ENCODE assay signal across 8 cellular contexts in genomic region chr5:139774980-139775654, GRCh38. TPM values are rescaled to one million over a fixed set of nuclear protein-coding genes. Genes with fewer than 3 reads are reported as not detected.
DNase-seq lines count a peak whose midpoint lies in the region; ATAC-seq, FAIRE-seq and TF ChIP-seq lines count a peak whose summit lies in the region.

No MANE protein-coding gene starts in this region.

- ATAC-seq in A549 (peak; percentile 90 to 98), GM18517 (IDR thresholded peaks at IDR 0.05; ENCODE audit: unreplicated experiment) (peak; percentile 76), HG03457 (IDR thresholded peaks at IDR 0.05; ENCODE audit: unreplicated experiment) (peak; percentile 77)
- peak; percentile 92 to 93 for ATAC-seq in activated T-cell treated with anti-CD3 and anti-CD28 coated beads, Interleukin-2, amount 50 U/mL, for 72 hours (replicated peaks in 1 of 2)

- no peak overlapping the region for H3K4me3 ChIP-seq in A549
- peak overlapping the region in 1 of 4 donors; percentile 6 for H3K4me3 ChIP-seq in Peyer's patch
- H3K4me3 ChIP-seq in fibroblast of pulmonary artery (replicated peaks; ENCODE audit: low read depth, low read length) = no peak overlapping the region
- H3K4me3 ChIP-seq in thyroid gland (replicated peaks in 1 of 3) = no peak overlapping the region

- intact Hi-C loops in thyroid gland (cut with DNase I) = no loop called here

- no peak for TF ChIP-seq POLR2A in A549 (IDR thresholded peaks at IDR 0.05; ENCODE audit: low read length)
- TF ChIP-seq POLR2A in Peyer's patch (IDR thresholded peaks at IDR 0.05) = no peak
- no peak for TF ChIP-seq POLR2A in thyroid gland (IDR thresholded peaks at IDR 0.05)

- H3K4me1 Mint-ChIP-seq in activated T-cell treated with anti-CD3 and anti-CD28 coated beads, Interleukin-2, amount 50 U/mL, for 72 hours (ENCODE audit: low read depth) = peaks cover 17% of the 10 kb centered on the region

- H3K27me3 Mint-ChIP-seq in activated T-cell treated with anti-CD3 and anti-CD28 coated beads, Interleukin-2, amount 50 U/mL, for 72 hours (ENCODE audit: low read depth) = peaks cover 12% of the 10 kb centered on the region

- no peaks in the 10 kb centered on the region for H3K9me3 ChIP-seq in A549
- no peaks in the 10 kb centered on the region for H3K9me3 ChIP-seq in Peyer's patch
- H3K9me3 ChIP-seq in thyroid gland = no peaks in the 10 kb centered on the region

- no peaks in the 10 kb centered on the region for H3K36me3 Mint-ChIP-seq in activated T-cell treated with anti-CD3 and anti-CD28 coated beads, Interleukin-2, amount 50 U/mL, for 72 hours (ENCODE audit: insufficient read depth in 2 of 2)

- TF ChIP-seq CTCF in A549 (IDR thresholded peaks at IDR 0.05) = peak; percentile 71
- peak; percentile 67 to 97 (median 75) for TF ChIP-seq CTCF in Peyer's patch (IDR thresholded peaks at IDR 0.05)
- TF ChIP-seq CTCF in fibroblast of pulmonary artery (IDR thresholded peaks at IDR 0.05; ENCODE audit: low read length, missing control alignments) = peak; percentile 69
- TF ChIP-seq CTCF in thyroid gland (IDR thresholded peaks at IDR 0.05) = peak; percentile 80 to 100 (median 92)

- DNase-seq in A549 (ENCODE audit: low read depth in 1 of 2, low spot score in 1 of 2) (peak; percentile 63 to 83), Peyer's patch (peak; percentile 76 to 88 (median 79)), fibroblast of pulmonary artery (ENCODE audit: low read depth) (peak; percentile 29), occipital lobe (lab: John Stamatoyannopoulos, UW) (peak; percentile 54), thyroid gland (peak; percentile 72 to 75)
- DNase-seq in activated T-cell treated with anti-CD3 and anti-CD28 coated beads, Interleukin-2, amount 50 U/mL, for 72 hours = peak; percentile 86 to 88

- H3K4me2 ChIP-seq in A549 = peak overlapping the region; percentile 47

- TF ChIP-seq RAD21 in A549 (conservative IDR thresholded peaks at IDR 0.05 in 1 of 2, IDR thresholded peaks at IDR 0.05 in 1 of 2) = peak; percentile 44 to 45; a peak in 3 of 5 replicates

- no peaks in the 10 kb centered on the region for H3K36me3 ChIP-seq in Peyer's patch
- H3K36me3 ChIP-seq in thyroid gland = no peaks in the 10 kb centered on the region

- H3K4me1 ChIP-seq in A549 (no peaks in the 10 kb centered on the region), Peyer's patch (no peaks in the 10 kb centered on the region), thyroid gland (peaks cover 0 to 4% of the 10 kb centered on the region in 2 donors)

- WGBS in A549 (ENCODE audit: missing lambda C conversion rate) = 31% methylated on average over 19 of the region's 32 CpGs
- WGBS in thyroid gland, 2 donors = 19 to 26% methylated on average over 24 to 26 of the region's 32 CpGs

- TF ChIP-seq EP300 in A549 (IDR thresholded peaks at IDR 0.05) = no peak

- no peak overlapping the region for H3K27ac Mint-ChIP-seq in activated T-cell treated with anti-CD3 and anti-CD28 coated beads, Interleukin-2, amount 50 U/mL, for 72 hours

- H3K27ac ChIP-seq in A549 (no peak overlapping the region), Peyer's patch (no peak overlapping the region), thyroid gland (no peak overlapping the region)

- peak overlapping the region; percentile 16 to 50 for H3K4me3 Mint-ChIP-seq in activated T-cell treated with anti-CD3 and anti-CD28 coated beads, Interleukin-2, amount 50 U/mL, for 72 hours

- POLR2A ChIA-PET in A549 (lab: Yijun Ruan, JAX) = no interaction called here

- H3K9me3 Mint-ChIP-seq in activated T-cell treated with anti-CD3 and anti-CD28 coated beads, Interleukin-2, amount 50 U/mL, for 72 hours = no peaks in the 10 kb centered on the region

- H3K27me3 ChIP-seq in Peyer's patch (no peaks in the 10 kb centered on the region), thyroid gland (no peaks in the 10 kb centered on the region)

- CTCF ChIA-PET in A549 (lab: Yijun Ruan, JAX) = interaction anchor here (0.6 to 6.5 kb wide), 37 partner anchors 8 to 496 kb away, joined by 3 to 91 read pairs (median 4); no protein-coding TSS in a partner anchor

- no peak for FAIRE-seq in A549 (lab: Jason Lieb, UNC)

TF ChIP-seq in A549, 52 proteins besides CTCF, POLR2A, EP300 and RAD21:
- TF ChIP-seq MAFK (IDR thresholded peaks at IDR 0.05; ENCODE audit: partially characterized antibody) = no peak
- peak; percentile 43 for TF ChIP-seq SMC3 (IDR thresholded peaks at IDR 0.05)
- TF ChIP-seq RFX5 (IDR thresholded peaks at IDR 0.05) = no peak
- no peak for TF ChIP-seq EHMT2 (IDR thresholded peaks at IDR 0.05; ENCODE audit: low read depth)
- peak; percentile 58 for TF ChIP-seq ZFP36 (IDR thresholded peaks at IDR 0.05; ENCODE audit: borderline replicate concordance, partially characterized antibody)
- TF ChIP-seq POLR2AphosphoS2 (conservative IDR thresholded peaks at IDR 0.05; ENCODE audit: low read length) = no peak
- peak; percentile 27; the same call in 1 of the 2 replicates for TF ChIP-seq KDM1A (IDR thresholded peaks at IDR 0.05; ENCODE audit: low read depth)
- TF ChIP-seq PBX3 (IDR thresholded peaks at IDR 0.05) = no peak
- TF ChIP-seq MAZ (IDR thresholded peaks at IDR 0.05; ENCODE audit: borderline replicate concordance, low read depth, low read length) = peak; percentile 60; the same call in 1 of the 2 replicates

RNA-seq across cellular contexts. Expression of gene PSD2, which starts 20.5 kb away (rescaled TPM):
- polyA plus RNA-seq in A549 (2011; rRNA removed) (0.03 TPM in 1 of 2 replicates, not detected in the other), A549 (2017; fragmentation: RNase III; extraction: RNeasy Plus Mini Kit Qiagen cat#74134 plus additional on column Dnase treatment) (0.03 to 0.05 TPM (median 0.03 TPM) in 3 replicates)
- polyA plus RNA-seq in A549 (2012; cell fraction: cytosol; rRNA removed) = 0.01 TPM in 2 replicates
- polyA plus RNA-seq in A549 (2012; cell fraction: nucleus; rRNA removed) = 0.02 and 0.11 TPM in 2 replicates
- polyA minus RNA-seq in A549 (2011; rRNA and poly(A)+ RNA removed) = 0.08 TPM in 1 of 2 replicates, not detected in the other
- total RNA-seq in Peyer's patch (not detected), occipital lobe (17.0 TPM), thyroid gland (under 1 TPM in 3 of 4 donors, not detected in 1; 0.11 to 0.67 (median 0.13) TPM)
- not detected for total RNA-seq in activated T-cell treated with anti-CD3 and anti-CD28 coated beads, Interleukin-2, amount 50 U/mL, for 72 hours

Comparison
In these comparisons a context has a peak if more than half of its experiments do, and no peak if none do; other contexts are left out.
1. DNase-seq: peak in every context shown above with its lines; median percentile 87 in activated T-cell treated with anti-CD3 and anti-CD28 coated beads, Interleukin-2, amount 50 U/mL, for 72 hours; 79 in Peyer's patch; 74 in thyroid gland; 73 in A549; 54 in occipital lobe; 29 in fibroblast of pulmonary artery.
2. RNA of gene PSD2, which starts 20.5 kb away (total RNA-seq): 17.0 TPM in occipital lobe (single experiment); 0.11 to 0.67 TPM in thyroid gland, not detected in activated T-cell treated with anti-CD3 and anti-CD28 coated beads, Interleukin-2, amount 50 U/mL, for 72 hours and not detected in Peyer's patch; every median in the first group is over 10 times any median in the second.
3. Peak in every context shown above with its lines, with median percentiles within 50 percentile points of each other: ATAC-seq and CTCF ChIP-seq.